1 cellular context compared by ENCODE assay signal in the genomic region with DNA sequence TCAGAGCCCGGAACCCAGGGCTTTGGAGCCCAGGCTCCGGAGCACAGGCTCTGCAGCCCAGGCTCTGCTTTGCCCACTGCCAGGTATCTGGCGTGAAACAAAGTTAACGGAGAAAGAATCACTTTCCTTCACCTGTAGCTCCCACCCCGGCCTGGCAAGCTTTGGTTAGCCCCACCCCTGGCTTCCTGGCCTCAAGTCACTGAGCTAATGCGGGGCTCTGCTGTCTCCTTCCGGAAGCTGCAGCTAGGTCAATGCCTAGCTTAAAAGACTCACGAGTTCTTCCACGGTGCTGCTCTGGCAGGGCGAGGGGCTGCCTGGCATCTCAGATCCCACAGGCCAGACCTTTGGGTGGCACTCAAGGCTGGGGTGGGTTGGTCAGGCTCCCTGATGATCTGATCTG.
TF ChIP-seq lines count a peak whose summit lies in the region.

No MANE protein-coding gene starts in this region.

TF ChIP-seq in GM12878, 131 proteins besides CTCF, POLR2A, EP300 and RAD21 (continued from another document):
- TF ChIP-seq, protein P1, sequence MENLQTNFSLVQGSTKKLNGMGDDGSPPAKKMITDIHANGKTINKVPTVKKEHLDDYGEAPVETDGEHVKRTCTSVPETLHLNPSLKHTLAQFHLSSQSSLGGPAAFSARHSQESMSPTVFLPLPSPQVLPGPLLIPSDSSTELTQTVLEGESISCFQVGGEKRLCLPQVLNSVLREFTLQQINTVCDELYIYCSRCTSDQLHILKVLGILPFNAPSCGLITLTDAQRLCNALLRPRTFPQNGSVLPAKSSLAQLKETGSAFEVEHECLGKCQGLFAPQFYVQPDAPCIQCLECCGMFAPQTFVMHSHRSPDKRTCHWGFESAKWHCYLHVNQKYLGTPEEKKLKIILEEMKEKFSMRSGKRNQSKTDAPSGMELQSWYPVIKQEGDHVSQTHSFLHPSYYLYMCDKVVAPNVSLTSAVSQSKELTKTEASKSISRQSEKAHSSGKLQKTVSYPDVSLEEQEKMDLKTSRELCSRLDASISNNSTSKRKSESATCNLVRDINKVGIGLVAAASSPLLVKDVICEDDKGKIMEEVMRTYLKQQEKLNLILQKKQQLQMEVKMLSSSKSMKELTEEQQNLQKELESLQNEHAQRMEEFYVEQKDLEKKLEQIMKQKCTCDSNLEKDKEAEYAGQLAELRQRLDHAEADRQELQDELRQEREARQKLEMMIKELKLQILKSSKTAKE (IDR thresholded peaks at IDR 0.05; ENCODE audit: low read depth, poor library complexity, severe bottlenecking): no peak
- no peak for TF ChIP-seq JUNB (IDR thresholded peaks at IDR 0.05)
- no peak for TF ChIP-seq NR2C1 (IDR thresholded peaks at IDR 0.05)
